In the genomic region with DNA sequence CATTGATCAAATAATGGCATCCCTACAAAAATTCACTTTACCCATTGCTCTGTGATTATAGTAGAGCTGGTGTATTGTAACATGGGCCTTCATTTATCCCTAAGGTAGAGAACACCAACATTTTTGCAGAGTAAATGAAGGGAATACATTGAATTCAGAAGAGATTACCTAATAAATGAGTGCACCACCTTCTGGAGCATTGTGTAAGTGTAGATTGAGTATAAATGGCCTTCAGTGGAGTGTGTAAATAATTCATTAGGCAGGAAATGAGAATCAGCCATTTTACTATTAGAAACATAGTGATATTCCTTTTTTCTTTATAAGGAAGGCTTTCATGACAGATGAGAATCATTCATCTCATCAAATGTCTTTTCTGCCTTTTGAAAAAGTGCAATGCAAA, we compare ENCODE assay signal across 27 cellular contexts.
A peak's percentile ranks its signal among the peaks of the same experiment; 100 is the strongest.
DNase-seq lines count a peak whose midpoint lies in the region; ATAC-seq, FAIRE-seq and TF ChIP-seq lines count a peak whose summit lies in the region.
"Had no signal": no experiment of that assay in that cellular context is flagged by ENCODE, and none has a peak within 500 bp of the region (broad histone marks: within the 10 kb centered on the region; RNA-seq: fewer than 3 reads in every experiment).

No MANE protein-coding gene starts in this region.

- no TSS peak for BruUV-seq in MCF 10A (replicated peaks; lab: Mats Ljungman, UMichigan)

- H3K27me3 Mint-ChIP-seq in MCF 10A (ENCODE audit: insufficient read depth, unreplicated experiment) (no peaks in the 10 kb centered on the region), astrocyte (ENCODE audit: low read depth, unreplicated experiment) (no peaks in the 10 kb centered on the region), natural killer cell (ENCODE audit: low read depth in 2 of 2) (no peaks in the 10 kb centered on the region)
- H3K27me3 Mint-ChIP-seq: activated CD4-positive, alpha-beta T cell treated with anti-CD3 and anti-CD28 coated beads for 36 hours; activated CD8-positive, alpha-beta memory T cell treated with anti-CD3 and anti-CD28 coated beads, Interleukin-2, amount 10 ng/mL, durations not matched to agents 7 days and 5 days; activated naive CD8-positive, alpha-beta T cell treated with anti-CD3 and anti-CD28 coated beads, Interleukin-2, amount 10 ng/mL, durations not matched to agents 7 days and 5 days; natural killer cell treated with Interleukin-12 subunit alpha and Interleukin-12 subunit beta and Interleukin-15 and Interleukin-18, amount 100 ng/mL, for 72 hours; stimulated activated naive CD8-positive, alpha-beta T cell treated with anti-CD3 and anti-CD28 coated beads, Interleukin-15, amount 100 ng/mL, for 72 hours had no signal

- no peak overlapping the region for H3K4me2 ChIP-seq in astrocyte (ENCODE audit: low read length)

- no peaks in the 10 kb centered on the region for H4K20me1 ChIP-seq in astrocyte (ENCODE audit: insufficient read depth, low read length)

- H3K4me3 ChIP-seq in breast epithelium (no peak overlapping the region), astrocyte (ENCODE audit: insufficient read depth, low read depth, low read length) (no peak overlapping the region), thyroid gland (replicated peaks in 1 of 3) (no peak overlapping the region)
- H3K4me3 ChIP-seq: dorsolateral prefrontal cortex, GM12878, upper lobe of left lung had no signal

- H3K36me3 ChIP-seq in breast epithelium (no peaks in the 10 kb centered on the region), astrocyte (ENCODE audit: insufficient read depth, low read length) (no peaks in the 10 kb centered on the region), thyroid gland (no peaks in the 10 kb centered on the region)
- H3K36me3 ChIP-seq: upper lobe of left lung had no signal

- H3K4me1 Mint-ChIP-seq in MCF 10A (ENCODE audit: insufficient read depth, unreplicated experiment) (no peaks in the 10 kb centered on the region), astrocyte (ENCODE audit: low read depth, unreplicated experiment) (no peaks in the 10 kb centered on the region), natural killer cell (no peaks in the 10 kb centered on the region)
- H3K4me1 Mint-ChIP-seq: activated CD4-positive, alpha-beta T cell treated with anti-CD3 and anti-CD28 coated beads for 36 hours; activated CD8-positive, alpha-beta memory T cell treated with anti-CD3 and anti-CD28 coated beads, Interleukin-2, amount 10 ng/mL, durations not matched to agents 7 days and 5 days; activated naive CD8-positive, alpha-beta T cell treated with anti-CD3 and anti-CD28 coated beads, Interleukin-2, amount 10 ng/mL, durations not matched to agents 7 days and 5 days; stimulated activated naive CD8-positive, alpha-beta T cell treated with anti-CD3 and anti-CD28 coated beads, Interleukin-15, amount 100 ng/mL, for 72 hours had no signal

- H3K27me3 ChIP-seq in breast epithelium (peaks cover 0 to 12% of the 10 kb centered on the region in 2 donors), astrocyte (ENCODE audit: insufficient read depth, low read length) (no peaks in the 10 kb centered on the region), thyroid gland (no peaks in the 10 kb centered on the region)
- H3K27me3 ChIP-seq: upper lobe of left lung had no signal

- H3K4me3 Mint-ChIP-seq in MCF 10A (ENCODE audit: unreplicated experiment), result no peak overlapping the region
- no peak overlapping the region for H3K4me3 Mint-ChIP-seq in astrocyte (ENCODE audit: unreplicated experiment)
- H3K4me3 Mint-ChIP-seq in natural killer cell, result no peak overlapping the region
- H3K4me3 Mint-ChIP-seq: activated CD4-positive, alpha-beta T cell treated with anti-CD3 and anti-CD28 coated beads for 36 hours; activated CD8-positive, alpha-beta memory T cell treated with anti-CD3 and anti-CD28 coated beads, Interleukin-2, amount 10 ng/mL, durations not matched to agents 7 days and 5 days; activated naive CD8-positive, alpha-beta T cell treated with anti-CD3 and anti-CD28 coated beads, Interleukin-2, amount 10 ng/mL, durations not matched to agents 7 days and 5 days; natural killer cell treated with Interleukin-12 subunit alpha and Interleukin-12 subunit beta and Interleukin-15 and Interleukin-18, amount 100 ng/mL, for 72 hours; stimulated activated naive CD8-positive, alpha-beta T cell treated with anti-CD3 and anti-CD28 coated beads, Interleukin-15, amount 100 ng/mL, for 72 hours had no signal

- H3K36me3 Mint-ChIP-seq in MCF 10A (ENCODE audit: insufficient read depth, unreplicated experiment) (no peaks in the 10 kb centered on the region), astrocyte (ENCODE audit: low read depth, unreplicated experiment) (no peaks in the 10 kb centered on the region), natural killer cell (no peaks in the 10 kb centered on the region)
- H3K36me3 Mint-ChIP-seq: activated CD8-positive, alpha-beta memory T cell treated with anti-CD3 and anti-CD28 coated beads, Interleukin-2, amount 10 ng/mL, durations not matched to agents 7 days and 5 days; activated naive CD8-positive, alpha-beta T cell treated with anti-CD3 and anti-CD28 coated beads, Interleukin-2, amount 10 ng/mL, durations not matched to agents 7 days and 5 days; natural killer cell treated with Interleukin-12 subunit alpha and Interleukin-12 subunit beta and Interleukin-15 and Interleukin-18, amount 100 ng/mL, for 72 hours had no signal

- H3K9ac ChIP-seq in astrocyte (ENCODE audit: low read length), result no peak overlapping the region

- CTCF ChIA-PET in MCF 10A (lab: Yijun Ruan, JAX), result no interaction called here

- H3K4me1 ChIP-seq in breast epithelium (no peaks in the 10 kb centered on the region), astrocyte (ENCODE audit: insufficient read depth, low read length) (no peaks in the 10 kb centered on the region), thyroid gland (no peaks in the 10 kb centered on the region)
- H3K4me1 ChIP-seq: upper lobe of left lung had no signal

- intact Hi-C loops in MCF 10A (cut with micrococcal nuclease) (no loop called here), breast epithelium (cut with DNase I; ENCODE audit: low total_unique reads) (no loop called here), natural killer cell (cut with micrococcal nuclease) (no loop called here), thyroid gland (cut with DNase I) (no loop called here)

- H2AFZ ChIP-seq in astrocyte (ENCODE audit: low read depth, low read length), result no peak overlapping the region

- TF ChIP-seq CTCF in MCF 10A (IDR thresholded peaks at IDR 0.05; ENCODE audit: unreplicated experiment), result no peak
- no peak for TF ChIP-seq CTCF in breast epithelium (IDR thresholded peaks at IDR 0.05)
- no peak for TF ChIP-seq CTCF in astrocyte (IDR thresholded peaks at IDR 0.05; ENCODE audit: insufficient read depth, low read depth, low read length)
- TF ChIP-seq CTCF in natural killer cell (IDR thresholded peaks at IDR 0.05), result no peak
- TF ChIP-seq CTCF in thyroid gland (IDR thresholded peaks at IDR 0.05), result no peak

- H3K27ac ChIP-seq in breast epithelium, result no peak overlapping the region
- no peak overlapping the region for H3K27ac ChIP-seq in astrocyte (ENCODE audit: low read depth, low read length)
- no peak overlapping the region for H3K27ac ChIP-seq in thyroid gland
- H3K27ac ChIP-seq: dorsolateral prefrontal cortex, upper lobe of left lung had no signal

- POLR2A ChIA-PET in MCF 10A (lab: Yijun Ruan, JAX), result no interaction called here

- H3K27ac Mint-ChIP-seq in MCF 10A (ENCODE audit: low read depth, unreplicated experiment), result no peak overlapping the region
- H3K27ac Mint-ChIP-seq in astrocyte (ENCODE audit: unreplicated experiment), result no peak overlapping the region
- no peak overlapping the region for H3K27ac Mint-ChIP-seq in natural killer cell
- H3K27ac Mint-ChIP-seq: activated CD4-positive, alpha-beta T cell treated with anti-CD3 and anti-CD28 coated beads for 36 hours; activated CD8-positive, alpha-beta memory T cell treated with anti-CD3 and anti-CD28 coated beads, Interleukin-2, amount 10 ng/mL, durations not matched to agents 7 days and 5 days; activated naive CD8-positive, alpha-beta T cell treated with anti-CD3 and anti-CD28 coated beads, Interleukin-2, amount 10 ng/mL, durations not matched to agents 7 days and 5 days; natural killer cell treated with Interleukin-12 subunit alpha and Interleukin-12 subunit beta and Interleukin-15 and Interleukin-18, amount 100 ng/mL, for 72 hours; stimulated activated naive CD8-positive, alpha-beta T cell treated with anti-CD3 and anti-CD28 coated beads, Interleukin-15, amount 100 ng/mL, for 72 hours had no signal

- TF ChIP-seq POLR2A in breast epithelium (IDR thresholded peaks at IDR 0.05), result no peak
- no peak for TF ChIP-seq POLR2A in thyroid gland (IDR thresholded peaks at IDR 0.05)

- FAIRE-seq in astrocyte (lab: Jason Lieb, UNC), result peak; percentile 97
- FAIRE-seq: A204.1, GM12878, small intestine had no signal

- H3K9me3 ChIP-seq in breast epithelium, result peaks cover 3 to 12% of the 10 kb centered on the region in 2 donors
- no peaks in the 10 kb centered on the region for H3K9me3 ChIP-seq in astrocyte (ENCODE audit: insufficient read depth, low read depth, low read length)
- H3K9me3 ChIP-seq in thyroid gland, result no peaks in the 10 kb centered on the region
- H3K9me3 ChIP-seq: upper lobe of left lung had no signal

- H3K9me3 Mint-ChIP-seq in MCF 10A (ENCODE audit: unreplicated experiment), result no peaks in the 10 kb centered on the region
- H3K9me3 Mint-ChIP-seq in astrocyte (ENCODE audit: unreplicated experiment), result no peaks in the 10 kb centered on the region
- peaks cover 0 to 2% of the 10 kb centered on the region in 2 donors for H3K9me3 Mint-ChIP-seq in natural killer cell
- H3K9me3 Mint-ChIP-seq: activated naive CD8-positive, alpha-beta T cell treated with anti-CD3 and anti-CD28 coated beads, Interleukin-2, amount 10 ng/mL, durations not matched to agents 7 days and 5 days; stimulated activated naive CD8-positive, alpha-beta T cell treated with anti-CD3 and anti-CD28 coated beads, Interleukin-15, amount 100 ng/mL, for 72 hours had no signal

- peak; percentile 4 for DNase-seq in MCF 10A (ENCODE audit: unreplicated experiment)
- DNase-seq in breast epithelium (ENCODE audit: low spot score in 2 of 2), result no peak
- no peak for DNase-seq in astrocyte (ENCODE audit: low read depth)
- peak; percentile 1 for DNase-seq in foreskin melanocyte
- DNase-seq in NCI-H524 treated with DMSO at 0.1 percent for 48 hours (lab: John Stamatoyannopoulos, UW), result no peak
- DNase-seq in ureter (ENCODE audit: low spot score), result no peak
- DNase-seq in natural killer cell, result no peak
- no peak for DNase-seq in thyroid gland
- DNase-seq: activated CD4-positive, alpha-beta T cell treated with anti-CD3 and anti-CD28 coated beads for 36 hours; activated CD8-positive, alpha-beta memory T cell treated with anti-CD3 and anti-CD28 coated beads, Interleukin-2, amount 10 ng/mL, durations not matched to agents 7 days and 5 days; activated naive CD8-positive, alpha-beta T cell treated with anti-CD3 and anti-CD28 coated beads, Interleukin-2, amount 10 ng/mL, durations not matched to agents 7 days and 5 days; C1 segment of cervical spinal cord; dorsolateral prefrontal cortex; erythroblast; GOT3; left cardiac atrium; MV-4-11; NCI-H1694; NCI-H82; SHP77 treated with DMSO at 0.1 percent for 48 hours; small intestine; stimulated activated CD4-positive, alpha-beta T cell treated with anti-CD3 and anti-CD28 coated beads, Interleukin-2, amount 100 ng/mL, for 48 hours; stimulated activated naive CD8-positive, alpha-beta T cell treated with anti-CD3 and anti-CD28 coated beads, Interleukin-15, amount 100 ng/mL, for 72 hours; upper lobe of left lung had no signal

- no peak for ATAC-seq in natural killer cell
- ATAC-seq: activated CD4-positive, alpha-beta T cell treated with anti-CD3 and anti-CD28 coated beads for 36 hours; activated CD8-positive, alpha-beta memory T cell treated with anti-CD3 and anti-CD28 coated beads, Interleukin-2, amount 10 ng/mL, durations not matched to agents 7 days and 5 days; GM12878; left cardiac atrium; natural killer cell treated with Interleukin-12 subunit alpha and Interleukin-12 subunit beta and Interleukin-15 and Interleukin-18, amount 100 ng/mL, for 72 hours; stimulated activated naive CD8-positive, alpha-beta T cell treated with anti-CD3 and anti-CD28 coated beads, Interleukin-15, amount 100 ng/mL, for 72 hours had no signal

- no peaks in the 10 kb centered on the region for H3K79me2 ChIP-seq in astrocyte (ENCODE audit: insufficient read depth, low read length)

Comparison
In these comparisons a context has a peak if more than half of its experiments do, and no peak if none do; other contexts are left out.
1. DNase-seq: peak in MCF 10A (single experiment) and foreskin melanocyte (single experiment); none in breast epithelium (0 of 2), astrocyte (single experiment), NCI-H524 treated with DMSO at 0.1 percent for 48 hours (single experiment), ureter (single experiment), natural killer cell (single experiment) and thyroid gland (0 of 2).